ENCODE assay signal across 24 cellular contexts in genomic region chr19:35773020-35773809, GRCh38. TPM values are rescaled to one million over a fixed set of nuclear protein-coding genes. Genes with fewer than 3 reads are reported as not detected.
A peak's percentile ranks its signal among the peaks of the same experiment; 100 is the strongest.
DNase-seq lines count a peak whose midpoint lies in the region; TF ChIP-seq lines count a peak whose summit lies in the region.
"Had no signal": no experiment of that assay in that cellular context is flagged by ENCODE, and none has a peak within 500 bp of the region (broad histone marks: within the 10 kb centered on the region; RNA-seq: fewer than 3 reads in every experiment).

No MANE protein-coding gene starts in this region.

- H2AFZ ChIP-seq in osteoblast (ENCODE audit: low read length): no peak overlapping the region

- no peaks in the 10 kb centered on the region for H3K9me3 ChIP-seq in osteoblast (ENCODE audit: low read depth, low read length)
- H3K9me3 ChIP-seq: esophagus muscularis mucosa, psoas muscle had no signal

- no peak for TF ChIP-seq CTCF in osteoblast (IDR thresholded peaks at IDR 0.05; ENCODE audit: extremely low read depth, low read depth, low read length)

- H4K20me1 ChIP-seq in osteoblast (ENCODE audit: insufficient read depth, low read length): no peaks in the 10 kb centered on the region

- peaks cover 7% of the 10 kb centered on the region for H3K36me3 ChIP-seq in osteoblast (ENCODE audit: insufficient read depth, low read length)

- DNase-seq in DMS 273 (lab: John Stamatoyannopoulos, UW; ENCODE audit: unreplicated experiment): peak; percentile 18
- DNase-seq in DMS 273 treated with DMSO at 0.1 percent for 48 hours (lab: John Stamatoyannopoulos, UW): no peak
- DNase-seq in NCI-H69 (lab: John Stamatoyannopoulos, UW): peak; percentile 31
- DNase-seq in epithelial cell of prostate (ENCODE audit: low read depth, low spot score): peak; percentile 34
- peak; percentile 88 for DNase-seq in osteoblast (ENCODE audit: insufficient read length, low spot score, missing footprints)
- DNase-seq in occipital lobe (lab: John Stamatoyannopoulos, UW): no peak
- DNase-seq in NCI-H524 (lab: John Stamatoyannopoulos, UW): no peak
- no peak for DNase-seq in SHP77 treated with DMSO at 0.1 percent for 48 hours (lab: John Stamatoyannopoulos, UW)
- DNase-seq: activated CD4-positive, CD25-positive, alpha-beta regulatory T cell; activated naive CD8-positive, alpha-beta T cell treated with anti-CD3 and anti-CD28 coated beads, Interleukin-2, amount 10 ng/mL, durations not matched to agents 7 days and 5 days; hypothalamus; kidney; mesendoderm; MM.1S; NCI-H187 treated with DMSO at 0.1 percent for 48 hours; nephron progenitor cell; psoas muscle; stimulated activated CD4-positive, alpha-beta T cell treated with anti-CD3 and anti-CD28 coated beads, Interleukin-4, amount 100 ng/mL, for 4 hours; substantia nigra had no signal

- no peaks in the 10 kb centered on the region for H3K27me3 ChIP-seq in osteoblast (ENCODE audit: insufficient read depth, low read length)
- H3K27me3 ChIP-seq: esophagus muscularis mucosa had no signal

- H3K4me1 ChIP-seq in osteoblast (ENCODE audit: insufficient read depth, low read length): peaks cover 7% of the 10 kb centered on the region

- no peak overlapping the region for H3K4me3 ChIP-seq in osteoblast (ENCODE audit: insufficient read depth, low read length)
- H3K4me3 ChIP-seq: esophagus muscularis mucosa, psoas muscle, smooth muscle cell had no signal

- H3K79me2 ChIP-seq in osteoblast (ENCODE audit: insufficient read depth, low read length): peaks cover 2% of the 10 kb centered on the region

- no peak overlapping the region for H3K4me2 ChIP-seq in osteoblast (ENCODE audit: insufficient read depth, low read length)
- H3K4me2 ChIP-seq: smooth muscle cell had no signal

- H3K27ac ChIP-seq in epithelial cell of prostate (no peak overlapping the region), osteoblast (ENCODE audit: low read depth, low read length) (no peak overlapping the region)
- H3K27ac ChIP-seq: 22Rv1, C4-2B, esophagus muscularis mucosa, psoas muscle had no signal

RNA-seq across cellular contexts. Expression of gene ARHGAP33, which starts 2.1 kb away (rescaled TPM):
- total RNA-seq in osteoblast (2.2 and 2.4 TPM in 2 replicates), occipital lobe (85.5 TPM)

RNA-seq across cellular contexts. Expression of gene PROSER3, which starts 15.2 kb away (rescaled TPM):
- total RNA-seq in osteoblast (5.8 and 6.2 TPM in 2 replicates), occipital lobe (1.9 TPM)

RNA-seq across cellular contexts. Expression of gene HSPB6, which starts 16.4 kb away (rescaled TPM):
- total RNA-seq in osteoblast (9.1 and 14.5 TPM in 2 replicates), occipital lobe (0.31 TPM)
- total RNA-seq: activated T-helper 1 cell treated with anti-CD3 and anti-CD28 coated beads, Interleukin-12 subunit alpha, Interleukin-12 subunit beta, Interleukin-2, Interleukin-4 antibody, amounts not matched to agents 30 ng/mL and 10 ng/mL and 1 ng/mL, durations not matched to agents 14 hours and 24 hours and 36 hours had no signal

RNA-seq across cellular contexts. Expression of gene LIN37, which starts 24.8 kb away (rescaled TPM):
- total RNA-seq in osteoblast (9.0 and 13.6 TPM in 2 replicates), occipital lobe (8.3 TPM)

RNA-seq across cellular contexts. Expression of gene PSENEN, which starts 27.8 kb away (rescaled TPM):
- total RNA-seq in osteoblast: 8.8 and 11.6 TPM in 2 replicates
- 7.2 TPM for total RNA-seq in occipital lobe

Comparison
In these comparisons a context has a peak if more than half of its experiments do, and no peak if none do; other contexts are left out.
1. DNase-seq: peak in DMS 273 (single experiment), NCI-H69 (single experiment), epithelial cell of prostate (single experiment) and osteoblast (single experiment); none in DMS 273 treated with DMSO at 0.1 percent for 48 hours (single experiment), occipital lobe (single experiment), NCI-H524 (0 of 2) and SHP77 treated with DMSO at 0.1 percent for 48 hours (single experiment).
2. RNA of gene ARHGAP33, which starts 2.1 kb away (total RNA-seq): 85.5 TPM in occipital lobe (single experiment); 2.2 to 2.4 TPM in osteoblast; every median in the first group is over 10 times any median in the second.